Comparison of ENCODE assay signal across 1 cellular context in the genomic region with DNA sequence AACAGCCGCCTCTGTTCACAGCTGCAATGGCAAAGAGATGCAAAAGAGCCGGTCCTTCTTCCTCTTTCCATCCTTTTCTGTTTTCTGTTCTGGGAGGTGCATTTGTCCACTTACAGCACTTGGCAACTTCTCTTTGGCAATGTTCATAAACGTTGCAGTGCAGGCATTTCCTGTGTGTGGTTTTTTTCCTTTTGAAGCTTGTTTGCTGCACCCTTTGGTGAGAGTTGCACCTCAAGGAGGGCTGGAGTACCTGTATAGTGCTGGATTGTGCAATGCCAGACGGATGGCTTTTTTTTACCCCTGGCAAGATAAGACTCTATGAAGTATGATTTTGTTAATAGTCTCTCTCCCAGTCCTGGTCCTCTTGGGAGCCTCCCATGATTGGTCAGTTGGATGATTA.
TF ChIP-seq lines count a peak whose summit lies in the region.

No MANE protein-coding gene starts in this region.

TF ChIP-seq in WTC11, 78 proteins besides CTCF, POLR2A, EP300 and RAD21 (continued from another document):
- TF ChIP-seq, protein P1, sequence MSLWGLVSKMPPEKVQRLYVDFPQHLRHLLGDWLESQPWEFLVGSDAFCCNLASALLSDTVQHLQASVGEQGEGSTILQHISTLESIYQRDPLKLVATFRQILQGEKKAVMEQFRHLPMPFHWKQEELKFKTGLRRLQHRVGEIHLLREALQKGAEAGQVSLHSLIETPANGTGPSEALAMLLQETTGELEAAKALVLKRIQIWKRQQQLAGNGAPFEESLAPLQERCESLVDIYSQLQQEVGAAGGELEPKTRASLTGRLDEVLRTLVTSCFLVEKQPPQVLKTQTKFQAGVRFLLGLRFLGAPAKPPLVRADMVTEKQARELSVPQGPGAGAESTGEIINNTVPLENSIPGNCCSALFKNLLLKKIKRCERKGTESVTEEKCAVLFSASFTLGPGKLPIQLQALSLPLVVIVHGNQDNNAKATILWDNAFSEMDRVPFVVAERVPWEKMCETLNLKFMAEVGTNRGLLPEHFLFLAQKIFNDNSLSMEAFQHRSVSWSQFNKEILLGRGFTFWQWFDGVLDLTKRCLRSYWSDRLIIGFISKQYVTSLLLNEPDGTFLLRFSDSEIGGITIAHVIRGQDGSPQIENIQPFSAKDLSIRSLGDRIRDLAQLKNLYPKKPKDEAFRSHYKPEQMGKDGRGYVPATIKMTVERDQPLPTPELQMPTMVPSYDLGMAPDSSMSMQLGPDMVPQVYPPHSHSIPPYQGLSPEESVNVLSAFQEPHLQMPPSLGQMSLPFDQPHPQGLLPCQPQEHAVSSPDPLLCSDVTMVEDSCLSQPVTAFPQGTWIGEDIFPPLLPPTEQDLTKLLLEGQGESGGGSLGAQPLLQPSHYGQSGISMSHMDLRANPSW (CRISPR knock-in tag; conservative IDR thresholded peaks at IDR 0.05; ENCODE audit: low read depth), result no peak
TF ChIP-seq in WTC11: peak in this region for 0.
